1 cellular context compared by ENCODE assay signal in the genomic region with DNA sequence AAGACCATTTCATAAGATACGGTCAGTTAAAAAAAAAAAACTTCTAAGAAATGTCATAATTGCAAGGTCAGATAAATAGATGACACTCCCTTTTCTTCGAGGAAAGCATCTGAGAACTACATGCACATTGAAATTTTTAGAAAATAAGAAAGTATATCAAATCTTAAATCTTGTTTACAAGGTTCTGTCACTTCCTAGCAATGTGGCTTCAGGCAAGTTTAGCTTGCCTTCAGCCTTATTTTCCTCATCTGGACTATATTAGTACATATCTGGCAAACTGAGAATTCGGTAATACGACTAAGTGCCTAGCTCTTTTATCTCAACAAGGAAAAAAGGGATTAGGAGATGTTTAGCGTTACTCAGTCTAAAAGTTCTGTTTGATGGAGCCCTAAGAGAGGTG.
TF ChIP-seq lines count a peak whose summit lies in the region.

No MANE protein-coding gene starts in this region.

TF ChIP-seq in GM12878, 131 proteins besides CTCF, POLR2A, EP300 and RAD21 (continued from another document):
- TF ChIP-seq STAT3 (IDR thresholded peaks at IDR 0.05; ENCODE audit: low read depth, low read length) (no peak), SPI1 (IDR thresholded peaks at IDR 0.05; ENCODE audit: borderline replicate concordance, insufficient read depth, low read depth, low read length) (no peak), HDGF (IDR thresholded peaks at IDR 0.05) (no peak), CBX5 (IDR thresholded peaks at IDR 0.05; ENCODE audit: low read depth) (no peak), YBX1 (IDR thresholded peaks at IDR 0.05) (no peak), ZNF24 (IDR thresholded peaks at IDR 0.05) (no peak)
- TF ChIP-seq, protein P1, sequence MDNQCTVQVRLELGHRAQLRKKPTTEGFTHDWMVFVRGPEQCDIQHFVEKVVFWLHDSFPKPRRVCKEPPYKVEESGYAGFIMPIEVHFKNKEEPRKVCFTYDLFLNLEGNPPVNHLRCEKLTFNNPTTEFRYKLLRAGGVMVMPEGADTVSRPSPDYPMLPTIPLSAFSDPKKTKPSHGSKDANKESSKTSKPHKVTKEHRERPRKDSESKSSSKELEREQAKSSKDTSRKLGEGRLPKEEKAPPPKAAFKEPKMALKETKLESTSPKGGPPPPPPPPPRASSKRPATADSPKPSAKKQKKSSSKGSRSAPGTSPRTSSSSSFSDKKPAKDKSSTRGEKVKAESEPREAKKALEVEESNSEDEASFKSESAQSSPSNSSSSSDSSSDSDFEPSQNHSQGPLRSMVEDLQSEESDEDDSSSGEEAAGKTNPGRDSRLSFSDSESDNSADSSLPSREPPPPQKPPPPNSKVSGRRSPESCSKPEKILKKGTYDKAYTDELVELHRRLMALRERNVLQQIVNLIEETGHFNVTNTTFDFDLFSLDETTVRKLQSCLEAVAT (IDR thresholded peaks at IDR 0.05): no peak
